ENCODE assay signal across 12 cellular contexts in genomic region chr11:72432347-72433287, GRCh38. TPM values are rescaled to one million over a fixed set of nuclear protein-coding genes. Genes with fewer than 3 reads are reported as not detected.
DNase-seq lines count a peak whose midpoint lies in the region; ATAC-seq and TF ChIP-seq lines count a peak whose summit lies in the region.
"Had no signal": no experiment of that assay in that cellular context is flagged by ENCODE, and none has a peak within 500 bp of the region (broad histone marks: within the 10 kb centered on the region; RNA-seq: fewer than 3 reads in every experiment).

No MANE protein-coding gene starts in this region.

- no peak for TF ChIP-seq CTCF in endodermal cell (conservative IDR thresholded peaks at IDR 0.05)
- TF ChIP-seq CTCF in smooth muscle cell (IDR thresholded peaks at IDR 0.05; ENCODE audit: borderline replicate concordance, insufficient read depth, poor library complexity, severe bottlenecking), result no peak

- peaks cover 7% of the 10 kb centered on the region for H4K20me1 ChIP-seq in smooth muscle cell (ENCODE audit: low read depth)

- ATAC-seq in activated CD8-positive, alpha-beta memory T cell treated with anti-CD3 and anti-CD28 coated beads, Interleukin-2, amount 10 ng/mL, durations not matched to agents 7 days and 5 days, result no peak
- ATAC-seq in T-cell (replicated peaks in 1 of 4) (no peak), HG02610 (IDR thresholded peaks at IDR 0.05; ENCODE audit: unreplicated experiment) (no peak)

- H3K79me2 ChIP-seq in smooth muscle cell (ENCODE audit: low read depth), result peaks cover 4% of the 10 kb centered on the region

- H3K4me1 Mint-ChIP-seq in activated CD8-positive, alpha-beta memory T cell treated with anti-CD3 and anti-CD28 coated beads, Interleukin-2, amount 10 ng/mL, durations not matched to agents 7 days and 5 days, result peaks cover 45% of the 10 kb centered on the region
- H3K4me1 Mint-ChIP-seq in T-cell (peaks cover 35 to 49% (median 38%) of the 10 kb centered on the region in 3 donors), endodermal cell (no peaks in the 10 kb centered on the region)

- no peaks in the 10 kb centered on the region for H3K36me3 ChIP-seq in endodermal cell (ENCODE audit: control insufficient read depth, insufficient read depth, low read length)
- H3K36me3 ChIP-seq in smooth muscle cell (ENCODE audit: low read depth), result peaks cover 5% of the 10 kb centered on the region

- no peak for DNase-seq in activated CD8-positive, alpha-beta memory T cell treated with anti-CD3 and anti-CD28 coated beads, Interleukin-2, amount 10 ng/mL, durations not matched to agents 7 days and 5 days
- DNase-seq in activated CD8-positive, alpha-beta memory T cell treated with anti-CD3 and anti-CD28 coated beads for 24 hours, result no peak
- DNase-seq in T-cell (no peak), endodermal cell (no peak), smooth muscle cell (lab: John Stamatoyannopoulos, UW; ENCODE audit: unreplicated experiment) (no peak), dedifferentiated amniotic fluid mesenchymal stem cell (ENCODE audit: extremely low spot score) (no peak), activated gamma-delta T cell treated with Interleukin-2 at 50 U/mL for 16 hours (no peak)
- DNase-seq: anterior cingulate cortex; NCI-H226; Right ventricle myocardium superior; stimulated activated CD4-positive, alpha-beta T cell treated with anti-CD3 and anti-CD28 coated beads, Interleukin-15, amount 100 ng/mL, for 24 hours had no signal

- H3K4me2 ChIP-seq in smooth muscle cell, result peak overlapping the region; percentile 85

- H3K9me3 ChIP-seq in endodermal cell (ENCODE audit: control insufficient read depth, low read length) (no peaks in the 10 kb centered on the region), smooth muscle cell (replicated peaks; ENCODE audit: low read depth) (no peaks in the 10 kb centered on the region)

- no peaks in the 10 kb centered on the region for H3K27me3 Mint-ChIP-seq in activated CD8-positive, alpha-beta memory T cell treated with anti-CD3 and anti-CD28 coated beads, Interleukin-2, amount 10 ng/mL, durations not matched to agents 7 days and 5 days
- H3K27me3 Mint-ChIP-seq in T-cell (no peaks in the 10 kb centered on the region), endodermal cell (ENCODE audit: insufficient read depth) (no peaks in the 10 kb centered on the region)

- H3K9me3 Mint-ChIP-seq in activated CD8-positive, alpha-beta memory T cell treated with anti-CD3 and anti-CD28 coated beads, Interleukin-2, amount 10 ng/mL, durations not matched to agents 7 days and 5 days (ENCODE audit: low read depth), result no peaks in the 10 kb centered on the region
- H3K9me3 Mint-ChIP-seq in T-cell (no peaks in the 10 kb centered on the region), endodermal cell (no peaks in the 10 kb centered on the region)

- WGBS in endodermal cell (ENCODE audit: insufficient coverage in 1 of 2, insufficient read length in 1 of 2), 2 experiments, result 89 to 94% methylated on average over 5 to 9 of the region's 9 CpGs
- 90% methylated on average over 9 of the region's 9 CpGs for WGBS in smooth muscle cell (ENCODE audit: low lambda C conversion rate)

- H3K4me1 ChIP-seq in endodermal cell (ENCODE audit: control insufficient read depth, insufficient read depth, low read length), result no peaks in the 10 kb centered on the region
- no peaks in the 10 kb centered on the region for H3K4me1 ChIP-seq in smooth muscle cell (ENCODE audit: low read depth)

- H3F3A ChIP-seq in smooth muscle cell (ENCODE audit: low read depth), result no peaks in the 10 kb centered on the region

- no peaks in the 10 kb centered on the region for H3K27me3 ChIP-seq in endodermal cell (ENCODE audit: control insufficient read depth, insufficient read depth, low read length, poor library complexity, severe bottlenecking)
- no peaks in the 10 kb centered on the region for H3K27me3 ChIP-seq in smooth muscle cell (ENCODE audit: low read depth)

- POLR2A ChIA-PET in T-cell (lab: Charles Lee), result no interaction called here

- no peak overlapping the region for H3K4me3 ChIP-seq in endodermal cell (ENCODE audit: low read length)
- H3K4me3 ChIP-seq in smooth muscle cell, result no peak overlapping the region

- CTCF ChIA-PET in activated CD8-positive, alpha-beta memory T cell treated with anti-CD3 and anti-CD28 coated beads, Interleukin-2, amount 10 ng/mL, durations not matched to agents 7 days and 5 days (lab: Charles Lee), result interaction anchor here (0.8 to 9.6 kb wide), 20 partner anchors 14 to 455 kb away, joined by 3 to 176 read pairs (median 9); no protein-coding TSS in a partner anchor
- CTCF ChIA-PET in T-cell (lab: Charles Lee), result interaction anchor here in 1 of 2 donors (0.6 to 3.0 kb wide), 4 partner anchors 9 to 17 kb away, joined by 3 to 13 read pairs (median 5); no protein-coding TSS in a partner anchor

- H3K27ac Mint-ChIP-seq in activated CD8-positive, alpha-beta memory T cell treated with anti-CD3 and anti-CD28 coated beads, Interleukin-2, amount 10 ng/mL, durations not matched to agents 7 days and 5 days, result no peak overlapping the region
- peak overlapping the region in 1 of 2 donors; percentile 4 for H3K27ac Mint-ChIP-seq in T-cell
- H3K27ac Mint-ChIP-seq in endodermal cell, result peak overlapping the region; percentile 16

- peaks cover 4% of the 10 kb centered on the region for H3K36me3 Mint-ChIP-seq in activated CD8-positive, alpha-beta memory T cell treated with anti-CD3 and anti-CD28 coated beads, Interleukin-2, amount 10 ng/mL, durations not matched to agents 7 days and 5 days
- H3K36me3 Mint-ChIP-seq in T-cell (peaks cover 23% of the 10 kb centered on the region), endodermal cell (ENCODE audit: low read depth) (no peaks in the 10 kb centered on the region)

- no peak overlapping the region for H2AFZ ChIP-seq in smooth muscle cell (ENCODE audit: low read depth)

- H3K4me3 Mint-ChIP-seq in activated CD8-positive, alpha-beta memory T cell treated with anti-CD3 and anti-CD28 coated beads, Interleukin-2, amount 10 ng/mL, durations not matched to agents 7 days and 5 days, result peak overlapping the region; percentile 22
- H3K4me3 Mint-ChIP-seq in T-cell, result peak overlapping the region; percentile 46 to 86 (median 66)
- peak overlapping the region; percentile 25 for H3K4me3 Mint-ChIP-seq in endodermal cell

- H3K27ac ChIP-seq in endodermal cell (ENCODE audit: low read depth, low read length) (no peak overlapping the region), smooth muscle cell (ENCODE audit: low read depth) (no peak overlapping the region)

- H3K9ac ChIP-seq in endodermal cell (ENCODE audit: extremely low read depth, low read length, poor library complexity, severe bottlenecking) (no peak overlapping the region), smooth muscle cell (ENCODE audit: low read depth) (no peak overlapping the region)

RNA-seq across cellular contexts. Expression of gene CLPB, which starts 1.7 kb away (rescaled TPM):
- total RNA-seq in activated CD8-positive, alpha-beta memory T cell treated with anti-CD3 and anti-CD28 coated beads, Interleukin-2, amount 10 ng/mL, durations not matched to agents 7 days and 5 days, result 10 to 100 TPM; 27.8 to 38.1 TPM
- total RNA-seq in T-cell (10 to 100 TPM; 12.7 to 19.0 (median 18.3) TPM), endodermal cell (10 to 100 TPM; 15.8 to 18.4 TPM), smooth muscle cell (15.4 and 30.4 TPM in 2 replicates)
- polyA plus RNA-seq in endodermal cell (2013, experiment 1 of 2), result 14.0 TPM
- 13.0 TPM for polyA plus RNA-seq in endodermal cell (2013, experiment 2 of 2)
- 14.3 and 18.4 TPM in 2 replicates for polyA plus RNA-seq in smooth muscle cell
